In genomic region chr20:48008850-48009535, GRCh38 we compare ENCODE assay signal across 26 cellular contexts.
DNase-seq lines count a peak whose midpoint lies in the region; ATAC-seq and TF ChIP-seq lines count a peak whose summit lies in the region.
"Had no signal": no experiment of that assay in that cellular context is flagged by ENCODE, and none has a peak within 500 bp of the region (broad histone marks: within the 10 kb centered on the region; RNA-seq: fewer than 3 reads in every experiment).

No MANE protein-coding gene starts in this region.

- H3K9me3 ChIP-seq in right atrium auricular region = peaks cover 5 to 13% of the 10 kb centered on the region in 2 donors

- intact Hi-C loops in Right ventricle myocardium inferior (cut with DNase I) = no loop called here

- no peak overlapping the region for H3K4me3 Mint-ChIP-seq in nephron
- H3K4me3 Mint-ChIP-seq: activated naive CD8-positive, alpha-beta T cell treated with anti-CD3 and anti-CD28 coated beads, Interleukin-2, amount 10 ng/mL, durations not matched to agents 7 days and 5 days; endodermal cell; nephron progenitor cell; stimulated activated naive B cell treated with anti-CD40 and anti-IgM and Interleukin-4, amounts not matched to agents 10 μg/mL and 1 μg/mL and 100 μg/mL, for 72 hours; WTC11 had no signal

- H3K4me1 Mint-ChIP-seq in nephron = peaks cover 23% of the 10 kb centered on the region
- H3K4me1 Mint-ChIP-seq: activated naive CD8-positive, alpha-beta T cell treated with anti-CD3 and anti-CD28 coated beads, Interleukin-2, amount 10 ng/mL, durations not matched to agents 7 days and 5 days; endodermal cell; nephron progenitor cell; WTC11 had no signal

- H3K4me3 ChIP-seq in right atrium auricular region (no peak overlapping the region), H7 (ENCODE audit: insufficient read depth, low read depth, low read length) (no peak overlapping the region)
- H3K4me3 ChIP-seq: body of pancreas, heart left ventricle, left ventricle myocardium inferior, SK-N-MC had no signal

- ATAC-seq in Right ventricle myocardium inferior = no peak
- ATAC-seq in GM18868 (IDR thresholded peaks at IDR 0.05; ENCODE audit: unreplicated experiment) = no peak
- ATAC-seq in HG02678 (IDR thresholded peaks at IDR 0.05; ENCODE audit: unreplicated experiment) = no peak
- ATAC-seq: body of pancreas; heart left ventricle; stimulated activated naive B cell treated with anti-CD40 and anti-IgM and Interleukin-4, amounts not matched to agents 10 μg/mL and 1 μg/mL and 100 μg/mL, for 72 hours; WTC11 had no signal

- no peaks in the 10 kb centered on the region for H3K27me3 ChIP-seq in right atrium auricular region
- H3K27me3 ChIP-seq in H7 (ENCODE audit: control insufficient read depth, insufficient read depth, low read length) = no peaks in the 10 kb centered on the region
- H3K27me3 ChIP-seq: body of pancreas had no signal

- TF ChIP-seq CTCF in right atrium auricular region (IDR thresholded peaks at IDR 0.05) (no peak), nephron (IDR thresholded peaks at IDR 0.05; ENCODE audit: unreplicated experiment in 3 of 3) (no peak)

- H3K4me1 ChIP-seq in right atrium auricular region = no peaks in the 10 kb centered on the region
- H3K4me1 ChIP-seq: body of pancreas, left ventricle myocardium inferior had no signal

- H3K27ac Mint-ChIP-seq in nephron = peak overlapping the region in 2 of 3 experiments; percentile 4 to 29
- H3K27ac Mint-ChIP-seq: activated naive CD8-positive, alpha-beta T cell treated with anti-CD3 and anti-CD28 coated beads, Interleukin-2, amount 10 ng/mL, durations not matched to agents 7 days and 5 days; activated T-helper 2 cell treated with anti-CD3 and anti-CD28 coated beads, Interferon-gamma antibody, Interleukin-2, Interleukin-4, amounts not matched to agents 10 μg/mL and 5 μg/mL and 100 μg/mL, durations not matched to agents 14 hours and 24 hours and 36 hours; endodermal cell; nephron progenitor cell; stimulated activated naive B cell treated with anti-CD40 and anti-IgM and Interleukin-4, amounts not matched to agents 10 μg/mL and 1 μg/mL and 100 μg/mL, for 72 hours; WTC11 had no signal

- no peak overlapping the region for H3K27ac ChIP-seq in right atrium auricular region
- H3K27ac ChIP-seq: body of pancreas, heart left ventricle, HL-60, left ventricle myocardium inferior, SK-N-MC had no signal

- H3K36me3 Mint-ChIP-seq in nephron (ENCODE audit: low read depth) = no peaks in the 10 kb centered on the region
- H3K36me3 Mint-ChIP-seq: activated naive CD8-positive, alpha-beta T cell treated with anti-CD3 and anti-CD28 coated beads, Interleukin-2, amount 10 ng/mL, durations not matched to agents 7 days and 5 days had no signal

- DNase-seq in right atrium auricular region (ENCODE audit: low spot score) (peak; percentile 16), Right ventricle myocardium inferior (ENCODE audit: missing footprints) (no peak), dedifferentiated amniotic fluid mesenchymal stem cell (ENCODE audit: extremely low spot score) (peak; percentile 52), H7 (no peak), SHP77 treated with DMSO at 0.1 percent for 48 hours (lab: John Stamatoyannopoulos, UW) (no peak)
- DNase-seq: 8988T; activated CD4-positive, alpha-beta T cell treated with anti-CD3 and anti-CD28 coated beads, Interleukin-2, amount 50 U/mL, for 4 hours; activated CD8-positive, alpha-beta memory T cell treated with anti-CD3 and anti-CD28 coated beads, Interleukin-2, amount 50 U/mL, for 4 hours; activated naive CD8-positive, alpha-beta T cell treated with anti-CD3 and anti-CD28 coated beads, Interleukin-2, amount 10 ng/mL, durations not matched to agents 7 days and 5 days; body of pancreas; C1 segment of cervical spinal cord; Calu3; endodermal cell; heart left ventricle; left ventricle myocardium inferior; nephron progenitor cell; NK-92 treated with Interleukin-12 subunit alpha and Interleukin-12 subunit beta, amount 100 ng/mL, for 24 hours; stimulated activated CD4-positive, alpha-beta T cell treated with anti-CD3 and anti-CD28 coated beads, Interleukin-2, amount 100 ng/mL, for 24 hours; stimulated activated naive B cell treated with anti-CD40 and anti-IgM and Interleukin-4, amounts not matched to agents 10 μg/mL and 1 μg/mL and 100 μg/mL, for 72 hours had no signal

- H3K27me3 Mint-ChIP-seq in nephron (ENCODE audit: low read depth) = peaks cover 7% of the 10 kb centered on the region

- H3K9me3 Mint-ChIP-seq in nephron = peaks cover 18% of the 10 kb centered on the region

- H3K36me3 ChIP-seq in right atrium auricular region (no peaks in the 10 kb centered on the region), H7 (replicated peaks; ENCODE audit: control insufficient read depth, insufficient read depth, low read length) (no peaks in the 10 kb centered on the region)
- H3K36me3 ChIP-seq: heart left ventricle, left ventricle myocardium inferior had no signal

Comparison
In these comparisons a context has a peak if more than half of its experiments do, and no peak if none do; other contexts are left out.
1. DNase-seq: peak in right atrium auricular region (single experiment) and dedifferentiated amniotic fluid mesenchymal stem cell (single experiment); none in Right ventricle myocardium inferior (single experiment), H7 (single experiment) and SHP77 treated with DMSO at 0.1 percent for 48 hours (single experiment).